1 cellular context compared by ENCODE assay signal in the genomic region with DNA sequence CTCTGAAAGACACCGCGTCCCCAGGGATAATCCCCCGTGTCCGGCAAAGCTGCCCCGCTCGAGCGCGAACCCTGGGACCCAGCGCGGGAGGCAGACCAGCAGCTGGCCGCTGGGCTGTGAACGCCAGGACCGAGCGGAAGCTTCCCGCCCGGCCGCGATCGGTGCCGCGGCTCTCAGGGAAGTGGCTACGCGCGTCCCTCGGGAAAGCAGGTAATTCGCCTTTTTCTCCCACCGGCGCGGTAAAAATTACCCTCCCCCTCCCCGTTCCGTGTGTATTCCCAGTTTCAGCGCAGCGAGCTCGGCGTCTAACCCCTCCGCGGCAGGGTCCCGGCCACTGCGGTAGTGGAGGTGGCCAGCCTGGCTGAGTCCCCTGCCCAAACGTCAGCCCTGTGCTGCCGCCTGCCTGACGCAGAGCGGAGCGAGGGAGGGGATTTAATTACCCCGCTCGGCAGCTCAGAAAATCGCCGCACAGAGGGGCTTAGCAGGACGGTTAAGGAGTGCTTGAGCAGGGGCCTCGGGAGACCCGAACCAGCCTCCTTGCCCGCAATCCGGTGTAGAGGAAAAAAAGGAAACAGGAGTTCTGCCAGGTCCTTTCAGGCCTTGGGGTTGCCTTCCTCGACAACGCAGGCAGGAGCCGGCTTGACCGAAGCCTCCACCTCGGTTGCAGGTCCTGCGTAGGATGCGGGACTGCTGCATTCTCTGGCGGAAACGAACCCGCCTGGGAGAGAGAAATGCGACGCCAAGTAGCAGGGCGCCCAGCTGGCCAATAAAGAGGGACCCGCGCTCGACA.
TF ChIP-seq lines count a peak whose summit lies in the region.

No MANE protein-coding gene starts in this region.

TF ChIP-seq in HepG2, 621 proteins besides CTCF, POLR2A, EP300 and RAD21 (continued from another document and continues in another):
- TF ChIP-seq, protein P1, sequence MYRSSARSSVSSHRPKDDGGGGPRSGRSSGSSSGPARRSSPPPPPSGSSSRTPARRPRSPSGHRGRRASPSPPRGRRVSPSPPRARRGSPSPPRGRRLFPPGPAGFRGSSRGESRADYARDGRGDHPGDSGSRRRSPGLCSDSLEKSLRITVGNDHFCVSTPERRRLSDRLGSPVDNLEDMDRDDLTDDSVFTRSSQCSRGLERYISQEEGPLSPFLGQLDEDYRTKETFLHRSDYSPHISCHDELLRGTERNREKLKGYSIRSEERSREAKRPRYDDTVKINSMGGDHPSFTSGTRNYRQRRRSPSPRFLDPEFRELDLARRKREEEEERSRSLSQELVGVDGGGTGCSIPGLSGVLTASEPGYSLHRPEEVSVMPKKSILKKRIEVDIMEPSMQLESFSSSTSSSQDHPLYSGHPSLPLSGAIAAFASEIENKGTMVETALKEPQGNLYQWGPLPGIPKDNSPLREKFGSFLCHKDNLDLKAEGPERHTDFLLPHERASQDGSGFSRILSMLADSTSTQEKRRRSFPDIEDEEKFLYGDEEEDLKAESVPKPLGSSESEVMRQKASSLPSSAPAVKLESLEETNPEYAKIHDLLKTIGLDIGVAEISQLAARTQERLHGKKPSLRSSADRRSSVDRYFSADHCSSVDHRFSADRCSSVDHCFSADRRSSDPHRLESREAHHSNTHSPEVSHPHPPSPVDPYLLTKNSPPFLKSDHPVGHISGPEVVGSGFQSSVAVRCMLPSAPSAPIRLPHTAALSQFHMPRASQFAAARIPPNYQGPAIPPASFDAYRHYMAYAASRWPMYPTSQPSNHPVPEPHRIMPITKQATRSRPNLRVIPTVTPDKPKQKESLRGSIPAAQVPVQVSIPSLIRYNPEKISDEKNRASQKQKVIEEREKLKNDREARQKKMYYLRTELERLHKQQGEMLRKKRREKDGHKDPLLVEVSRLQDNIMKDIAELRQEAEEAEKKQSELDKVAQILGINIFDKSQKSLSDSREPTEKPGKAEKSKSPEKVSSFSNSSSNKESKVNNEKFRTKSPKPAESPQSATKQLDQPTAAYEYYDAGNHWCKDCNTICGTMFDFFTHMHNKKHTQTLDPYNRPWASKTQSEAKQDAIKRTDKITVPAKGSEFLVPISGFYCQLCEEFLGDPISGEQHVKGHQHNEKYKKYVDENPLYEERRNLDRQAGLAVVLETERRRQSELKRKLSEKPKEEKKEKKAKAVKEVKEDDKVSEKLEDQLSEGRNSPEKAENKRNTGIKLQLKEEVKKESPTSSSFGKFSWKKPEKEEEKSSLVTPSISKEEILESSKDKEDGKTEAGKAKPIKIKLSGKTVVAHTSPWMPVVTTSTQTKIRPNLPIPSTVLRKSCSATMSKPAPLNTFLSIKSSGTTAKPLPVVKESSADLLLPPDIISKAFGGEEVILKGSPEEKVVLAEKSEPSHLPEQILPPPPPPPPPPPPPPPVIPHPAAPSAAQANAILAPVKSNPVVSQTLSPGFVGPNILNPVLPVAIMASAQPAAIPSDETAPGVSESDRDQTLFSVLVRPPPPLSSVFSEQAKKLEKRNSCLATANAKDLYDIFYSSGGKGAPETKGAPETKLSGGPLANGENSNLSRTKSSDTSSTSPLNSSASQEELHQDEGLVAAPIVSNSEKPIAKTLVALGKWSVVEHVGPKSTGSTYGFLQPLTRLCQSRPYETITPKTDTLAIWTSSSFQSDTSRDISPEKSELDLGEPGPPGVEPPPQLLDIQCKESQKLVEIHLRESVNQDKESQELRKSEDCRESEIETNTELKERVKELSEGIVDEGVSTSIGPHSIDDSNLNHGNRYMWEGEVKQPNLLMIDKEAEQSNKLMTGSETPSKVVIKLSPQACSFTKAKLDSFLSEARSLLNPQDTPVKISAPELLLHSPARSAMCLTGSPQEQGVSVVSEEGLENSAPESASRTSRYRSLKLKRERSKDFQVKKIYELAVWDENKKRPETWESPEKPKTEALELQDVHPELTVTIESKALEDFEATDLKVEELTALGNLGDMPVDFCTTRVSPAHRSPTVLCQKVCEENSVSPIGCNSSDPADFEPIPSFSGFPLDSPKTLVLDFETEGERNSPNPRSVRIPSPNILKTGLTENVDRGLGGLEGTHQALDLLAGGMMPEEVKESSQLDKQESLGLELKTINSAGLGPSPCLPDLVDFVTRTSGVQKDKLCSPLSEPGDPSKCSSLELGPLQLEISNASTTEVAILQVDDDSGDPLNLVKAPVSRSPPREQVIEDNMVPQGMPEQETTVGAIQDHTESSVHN (CRISPR knock-in tag; IDR thresholded peaks at IDR 0.05), result 0 out of 2 replicates have a peak, but pooled peaks have one; percentile 7
- TF ChIP-seq KLF16 (CRISPR knock-in tag; IDR thresholded peaks at IDR 0.05) (no peak), HNRNPK (IDR thresholded peaks at IDR 0.05; ENCODE audit: low read depth, low read length, poor library complexity, severe bottlenecking) (peak; percentile 9), ZNF747 (CRISPR knock-in tag; IDR thresholded peaks at IDR 0.05; ENCODE audit: borderline replicate concordance) (no peak), HOXA3 (CRISPR knock-in tag; IDR thresholded peaks at IDR 0.05) (peak; percentile 48; the same call in 1 of the 2 replicates), ZNF792 (CRISPR knock-in tag; IDR thresholded peaks at IDR 0.05) (no peak), GATA4 (IDR thresholded peaks at IDR 0.05; ENCODE audit: borderline replicate concordance, low read depth) (no peak), ZFX (CRISPR knock-in tag; IDR thresholded peaks at IDR 0.05; ENCODE audit: low read depth) (no peak), ZNF605 (CRISPR knock-in tag; IDR thresholded peaks at IDR 0.05) (peak; percentile 41; the same call in 1 of the 2 replicates), PLRG1 (conservative IDR thresholded peaks at IDR 0.05) (no peak), ATF7-NPFF (CRISPR knock-in tag; IDR thresholded peaks at IDR 0.05; ENCODE audit: low read depth) (peak; percentile 5; the same call in 1 of the 2 replicates), ZSCAN9 (CRISPR knock-in tag; IDR thresholded peaks at IDR 0.05; ENCODE audit: borderline replicate concordance) (no peak), IKZF4 (CRISPR knock-in tag; IDR thresholded peaks at IDR 0.05; ENCODE audit: borderline replicate concordance, low read depth, not compliant biosample characterization) (no peak), SAP130 (CRISPR knock-in tag; IDR thresholded peaks at IDR 0.05; ENCODE audit: low read depth) (peak; percentile 52), GATAD1 (CRISPR knock-in tag; IDR thresholded peaks at IDR 0.05) (no peak), SMARCC2 (IDR thresholded peaks at IDR 0.05) (no peak), MED1 (CRISPR knock-in tag; IDR thresholded peaks at IDR 0.05) (peak; percentile 43; the same call in 1 of the 2 replicates), ZFY (CRISPR knock-in tag; IDR thresholded peaks at IDR 0.05) (0 out of 2 replicates have a peak, but pooled peaks have one; percentile 6), LCORL (IDR thresholded peaks at IDR 0.05) (no peak), LCORL (CRISPR knock-in tag; IDR thresholded peaks at IDR 0.05) (peak; percentile 26; the same call in 1 of the 2 replicates), THAP11 (CRISPR knock-in tag; IDR thresholded peaks at IDR 0.05) (no peak), ZSCAN31 (CRISPR knock-in tag; IDR thresholded peaks at IDR 0.05; ENCODE audit: low read depth) (no peak)
- TF ChIP-seq, protein P2, sequence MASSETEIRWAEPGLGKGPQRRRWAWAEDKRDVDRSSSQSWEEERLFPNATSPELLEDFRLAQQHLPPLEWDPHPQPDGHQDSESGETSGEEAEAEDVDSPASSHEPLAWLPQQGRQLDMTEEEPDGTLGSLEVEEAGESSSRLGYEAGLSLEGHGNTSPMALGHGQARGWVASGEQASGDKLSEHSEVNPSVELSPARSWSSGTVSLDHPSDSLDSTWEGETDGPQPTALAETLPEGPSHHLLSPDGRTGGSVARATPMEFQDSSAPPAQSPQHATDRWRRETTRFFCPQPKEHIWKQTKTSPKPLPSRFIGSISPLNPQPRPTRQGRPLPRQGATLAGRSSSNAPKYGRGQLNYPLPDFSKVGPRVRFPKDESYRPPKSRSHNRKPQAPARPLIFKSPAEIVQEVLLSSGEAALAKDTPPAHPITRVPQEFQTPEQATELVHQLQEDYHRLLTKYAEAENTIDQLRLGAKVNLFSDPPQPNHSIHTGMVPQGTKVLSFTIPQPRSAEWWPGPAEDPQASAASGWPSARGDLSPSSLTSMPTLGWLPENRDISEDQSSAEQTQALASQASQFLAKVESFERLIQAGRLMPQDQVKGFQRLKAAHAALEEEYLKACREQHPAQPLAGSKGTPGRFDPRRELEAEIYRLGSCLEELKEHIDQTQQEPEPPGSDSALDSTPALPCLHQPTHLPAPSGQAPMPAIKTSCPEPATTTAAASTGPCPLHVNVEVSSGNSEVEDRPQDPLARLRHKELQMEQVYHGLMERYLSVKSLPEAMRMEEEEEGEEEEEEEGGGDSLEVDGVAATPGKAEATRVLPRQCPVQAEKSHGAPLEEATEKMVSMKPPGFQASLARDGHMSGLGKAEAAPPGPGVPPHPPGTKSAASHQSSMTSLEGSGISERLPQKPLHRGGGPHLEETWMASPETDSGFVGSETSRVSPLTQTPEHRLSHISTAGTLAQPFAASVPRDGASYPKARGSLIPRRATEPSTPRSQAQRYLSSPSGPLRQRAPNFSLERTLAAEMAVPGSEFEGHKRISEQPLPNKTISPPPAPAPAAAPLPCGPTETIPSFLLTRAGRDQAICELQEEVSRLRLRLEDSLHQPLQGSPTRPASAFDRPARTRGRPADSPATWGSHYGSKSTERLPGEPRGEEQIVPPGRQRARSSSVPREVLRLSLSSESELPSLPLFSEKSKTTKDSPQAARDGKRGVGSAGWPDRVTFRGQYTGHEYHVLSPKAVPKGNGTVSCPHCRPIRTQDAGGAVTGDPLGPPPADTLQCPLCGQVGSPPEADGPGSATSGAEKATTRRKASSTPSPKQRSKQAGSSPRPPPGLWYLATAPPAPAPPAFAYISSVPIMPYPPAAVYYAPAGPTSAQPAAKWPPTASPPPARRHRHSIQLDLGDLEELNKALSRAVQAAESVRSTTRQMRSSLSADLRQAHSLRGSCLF (CRISPR knock-in tag; IDR thresholded peaks at IDR 0.05; ENCODE audit: borderline replicate concordance), result no peak
- TF ChIP-seq, protein P3, sequence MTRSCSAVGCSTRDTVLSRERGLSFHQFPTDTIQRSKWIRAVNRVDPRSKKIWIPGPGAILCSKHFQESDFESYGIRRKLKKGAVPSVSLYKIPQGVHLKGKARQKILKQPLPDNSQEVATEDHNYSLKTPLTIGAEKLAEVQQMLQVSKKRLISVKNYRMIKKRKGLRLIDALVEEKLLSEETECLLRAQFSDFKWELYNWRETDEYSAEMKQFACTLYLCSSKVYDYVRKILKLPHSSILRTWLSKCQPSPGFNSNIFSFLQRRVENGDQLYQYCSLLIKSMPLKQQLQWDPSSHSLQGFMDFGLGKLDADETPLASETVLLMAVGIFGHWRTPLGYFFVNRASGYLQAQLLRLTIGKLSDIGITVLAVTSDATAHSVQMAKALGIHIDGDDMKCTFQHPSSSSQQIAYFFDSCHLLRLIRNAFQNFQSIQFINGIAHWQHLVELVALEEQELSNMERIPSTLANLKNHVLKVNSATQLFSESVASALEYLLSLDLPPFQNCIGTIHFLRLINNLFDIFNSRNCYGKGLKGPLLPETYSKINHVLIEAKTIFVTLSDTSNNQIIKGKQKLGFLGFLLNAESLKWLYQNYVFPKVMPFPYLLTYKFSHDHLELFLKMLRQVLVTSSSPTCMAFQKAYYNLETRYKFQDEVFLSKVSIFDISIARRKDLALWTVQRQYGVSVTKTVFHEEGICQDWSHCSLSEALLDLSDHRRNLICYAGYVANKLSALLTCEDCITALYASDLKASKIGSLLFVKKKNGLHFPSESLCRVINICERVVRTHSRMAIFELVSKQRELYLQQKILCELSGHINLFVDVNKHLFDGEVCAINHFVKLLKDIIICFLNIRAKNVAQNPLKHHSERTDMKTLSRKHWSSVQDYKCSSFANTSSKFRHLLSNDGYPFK (CRISPR knock-in tag; IDR thresholded peaks at IDR 0.05; ENCODE audit: borderline replicate concordance), result peak; percentile 49; the same call in 1 of the 2 replicates
- TF ChIP-seq, protein P4, sequence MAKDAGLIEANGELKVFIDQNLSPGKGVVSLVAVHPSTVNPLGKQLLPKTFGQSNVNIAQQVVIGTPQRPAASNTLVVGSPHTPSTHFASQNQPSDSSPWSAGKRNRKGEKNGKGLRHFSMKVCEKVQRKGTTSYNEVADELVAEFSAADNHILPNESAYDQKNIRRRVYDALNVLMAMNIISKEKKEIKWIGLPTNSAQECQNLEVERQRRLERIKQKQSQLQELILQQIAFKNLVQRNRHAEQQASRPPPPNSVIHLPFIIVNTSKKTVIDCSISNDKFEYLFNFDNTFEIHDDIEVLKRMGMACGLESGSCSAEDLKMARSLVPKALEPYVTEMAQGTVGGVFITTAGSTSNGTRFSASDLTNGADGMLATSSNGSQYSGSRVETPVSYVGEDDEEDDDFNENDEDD (CRISPR knock-in tag; IDR thresholded peaks at IDR 0.05; ENCODE audit: borderline replicate concordance), result no peak
- TF ChIP-seq, protein P5, sequence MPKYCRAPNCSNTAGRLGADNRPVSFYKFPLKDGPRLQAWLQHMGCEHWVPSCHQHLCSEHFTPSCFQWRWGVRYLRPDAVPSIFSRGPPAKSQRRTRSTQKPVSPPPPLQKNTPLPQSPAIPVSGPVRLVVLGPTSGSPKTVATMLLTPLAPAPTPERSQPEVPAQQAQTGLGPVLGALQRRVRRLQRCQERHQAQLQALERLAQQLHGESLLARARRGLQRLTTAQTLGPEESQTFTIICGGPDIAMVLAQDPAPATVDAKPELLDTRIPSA (CRISPR knock-in tag; IDR thresholded peaks at IDR 0.05; ENCODE audit: borderline replicate concordance), result 0 out of 2 replicates have a peak, but pooled peaks have one; percentile 52
- TF ChIP-seq, protein P6, sequence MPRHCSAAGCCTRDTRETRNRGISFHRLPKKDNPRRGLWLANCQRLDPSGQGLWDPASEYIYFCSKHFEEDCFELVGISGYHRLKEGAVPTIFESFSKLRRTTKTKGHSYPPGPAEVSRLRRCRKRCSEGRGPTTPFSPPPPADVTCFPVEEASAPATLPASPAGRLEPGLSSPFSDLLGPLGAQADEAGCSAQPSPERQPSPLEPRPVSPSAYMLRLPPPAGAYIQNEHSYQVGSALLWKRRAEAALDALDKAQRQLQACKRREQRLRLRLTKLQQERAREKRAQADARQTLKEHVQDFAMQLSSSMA (CRISPR knock-in tag; IDR thresholded peaks at IDR 0.05), result peak; percentile 78; the same call in 1 of the 2 replicates
- TF ChIP-seq, protein P7, sequence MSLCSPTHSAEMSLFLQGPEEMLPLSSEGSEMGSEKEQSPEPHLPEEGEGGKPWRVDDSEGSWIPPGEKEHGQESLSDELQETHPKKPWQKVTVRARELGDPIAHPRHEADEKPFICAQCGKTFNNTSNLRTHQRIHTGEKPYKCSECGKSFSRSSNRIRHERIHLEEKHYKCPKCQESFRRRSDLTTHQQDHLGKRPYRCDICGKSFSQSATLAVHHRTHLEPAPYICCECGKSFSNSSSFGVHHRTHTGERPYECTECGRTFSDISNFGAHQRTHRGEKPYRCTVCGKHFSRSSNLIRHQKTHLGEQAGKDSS (CRISPR knock-in tag; IDR thresholded peaks at IDR 0.05; ENCODE audit: borderline replicate concordance, low read depth), result peak; percentile 54; the same call in 1 of the 2 replicates
- TF ChIP-seq, protein P8, sequence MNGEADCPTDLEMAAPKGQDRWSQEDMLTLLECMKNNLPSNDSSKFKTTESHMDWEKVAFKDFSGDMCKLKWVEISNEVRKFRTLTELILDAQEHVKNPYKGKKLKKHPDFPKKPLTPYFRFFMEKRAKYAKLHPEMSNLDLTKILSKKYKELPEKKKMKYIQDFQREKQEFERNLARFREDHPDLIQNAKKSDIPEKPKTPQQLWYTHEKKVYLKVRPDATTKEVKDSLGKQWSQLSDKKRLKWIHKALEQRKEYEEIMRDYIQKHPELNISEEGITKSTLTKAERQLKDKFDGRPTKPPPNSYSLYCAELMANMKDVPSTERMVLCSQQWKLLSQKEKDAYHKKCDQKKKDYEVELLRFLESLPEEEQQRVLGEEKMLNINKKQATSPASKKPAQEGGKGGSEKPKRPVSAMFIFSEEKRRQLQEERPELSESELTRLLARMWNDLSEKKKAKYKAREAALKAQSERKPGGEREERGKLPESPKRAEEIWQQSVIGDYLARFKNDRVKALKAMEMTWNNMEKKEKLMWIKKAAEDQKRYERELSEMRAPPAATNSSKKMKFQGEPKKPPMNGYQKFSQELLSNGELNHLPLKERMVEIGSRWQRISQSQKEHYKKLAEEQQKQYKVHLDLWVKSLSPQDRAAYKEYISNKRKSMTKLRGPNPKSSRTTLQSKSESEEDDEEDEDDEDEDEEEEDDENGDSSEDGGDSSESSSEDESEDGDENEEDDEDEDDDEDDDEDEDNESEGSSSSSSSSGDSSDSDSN (CRISPR knock-in tag; IDR thresholded peaks at IDR 0.05), result peak; percentile 91
